ENCODE assay signal across 8 cellular contexts in genomic region chr19:44770550-44771257, GRCh38. TPM values are rescaled to one million over a fixed set of nuclear protein-coding genes. Genes with fewer than 3 reads are reported as not detected.
A peak's percentile ranks its signal among the peaks of the same experiment; 100 is the strongest.
DNase-seq lines count a peak whose midpoint lies in the region; ATAC-seq and TF ChIP-seq lines count a peak whose summit lies in the region.

No MANE protein-coding gene starts in this region.

- no peak overlapping the region for H3K27ac ChIP-seq in CD4-positive, alpha-beta memory T cell (ENCODE audit: low read depth, low read length)
- H3K27ac ChIP-seq in lower lobe of right lung, result no peak overlapping the region

- intact Hi-C loops in CD4-positive, alpha-beta memory T cell (cut with micrococcal nuclease), result loop anchor here (1.0 kb wide), 6 partner anchors 17 to 116 kb away; no protein-coding TSS in a partner anchor
- intact Hi-C loops in lower lobe of right lung (cut with DNase I), result loop anchor here (5.0 kb wide), 1 partner anchor 48 kb away; no protein-coding TSS in a partner anchor

- peak; percentile 95 to 99 (median 97) for DNase-seq in CD4-positive, alpha-beta memory T cell
- DNase-seq in NCI-H774 (lab: John Stamatoyannopoulos, UW), result peak; percentile 93
- peak; percentile 98 to 99 for DNase-seq in activated CD4-positive, alpha-beta T cell treated with anti-CD3 and anti-CD28 coated beads, Interleukin-2, amount 50 U/mL, for 24 hours (ENCODE audit: low read depth in 1 of 2, low spot score in 1 of 2)
- peak; percentile 88 to 94 for DNase-seq in dermis microvascular lymphatic vessel endothelial cell (ENCODE audit: low read depth in 2 of 2)
- DNase-seq in lower lobe of right lung, result peak; percentile 97
- peak; percentile 98 for DNase-seq in stimulated activated CD8-positive, alpha-beta memory T cell treated with anti-CD3 and anti-CD28 coated beads, Interleukin-12 subunit alpha, Interleukin-12 subunit beta, amount 100 ng/mL, for 1 hour (ENCODE audit: low read depth)

- CTCF ChIA-PET in CD4-positive, alpha-beta memory T cell (lab: Charles Lee; ENCODE audit: partially characterized antibody), result interaction anchor here (0.6 to 17.0 kb wide), 16 partner anchors 8 to 159 kb away, joined by 3 to 545 read pairs (median 8); no protein-coding TSS in a partner anchor

- POLR2A ChIA-PET in CD4-positive, alpha-beta memory T cell (lab: Charles Lee; ENCODE audit: partially characterized antibody), result interaction anchor here (0.8 to 4.5 kb wide), 8 partner anchors 17 to 81 kb away, joined by 3 to 71 read pairs (median 4); no protein-coding TSS in a partner anchor

- H3K4me3 Mint-ChIP-seq in CD4-positive, alpha-beta memory T cell, result peak overlapping the region; percentile 49 to 79 (median 70)

- peak; percentile 81 for TF ChIP-seq CTCF in lower lobe of right lung (IDR thresholded peaks at IDR 0.05)

- H3K4me1 ChIP-seq in CD4-positive, alpha-beta memory T cell (ENCODE audit: insufficient read depth, low read length), result peaks cover 23% of the 10 kb centered on the region
- H3K4me1 ChIP-seq in lower lobe of right lung, result peaks cover 20% of the 10 kb centered on the region

- H3K27me3 Mint-ChIP-seq in CD4-positive, alpha-beta memory T cell, result no peaks in the 10 kb centered on the region

- ATAC-seq in GM19463 (IDR thresholded peaks at IDR 0.05; ENCODE audit: unreplicated experiment) (peak; percentile 93), HG03571 (IDR thresholded peaks at IDR 0.05; ENCODE audit: unreplicated experiment) (peak; percentile 89), lower lobe of right lung (peak; percentile 100)

- no peaks in the 10 kb centered on the region for H3K27me3 ChIP-seq in CD4-positive, alpha-beta memory T cell (ENCODE audit: insufficient read depth, low read length)
- H3K27me3 ChIP-seq in lower lobe of right lung (ENCODE audit: low read depth), result no peaks in the 10 kb centered on the region

- no peak overlapping the region for H3K4me3 ChIP-seq in CD4-positive, alpha-beta memory T cell (ENCODE audit: low read length in 2 of 2)
- no peak overlapping the region for H3K4me3 ChIP-seq in lower lobe of right lung

- peaks cover 0 to 2% (median 0%) of the 10 kb centered on the region in 8 donors for H3K9me3 Mint-ChIP-seq in CD4-positive, alpha-beta memory T cell

- no peaks in the 10 kb centered on the region for H3K36me3 ChIP-seq in CD4-positive, alpha-beta memory T cell (ENCODE audit: insufficient read depth, low read length)
- H3K36me3 ChIP-seq in lower lobe of right lung, result no peaks in the 10 kb centered on the region

- H3K9me3 ChIP-seq in CD4-positive, alpha-beta memory T cell (ENCODE audit: control insufficient read depth in 1 of 2, low read length in 2 of 2), result no peaks in the 10 kb centered on the region
- H3K9me3 ChIP-seq in lower lobe of right lung, result no peaks in the 10 kb centered on the region

- peak overlapping the region; percentile 79 to 97 (median 93) for H3K27ac Mint-ChIP-seq in CD4-positive, alpha-beta memory T cell

- H3K36me3 Mint-ChIP-seq in CD4-positive, alpha-beta memory T cell, result no peaks in the 10 kb centered on the region

- H3K4me1 Mint-ChIP-seq in CD4-positive, alpha-beta memory T cell, result peaks cover 16 to 32% (median 28%) of the 10 kb centered on the region in 4 donors

RNA-seq across cellular contexts. Expression of gene CBLC, which starts 7.0 kb away (rescaled TPM):
- not detected for total RNA-seq in CD4-positive, alpha-beta memory T cell
- not detected for polyA plus RNA-seq in CD4-positive, alpha-beta memory T cell
- total RNA-seq in dermis microvascular lymphatic vessel endothelial cell, result 0.13 TPM in 1 of 2 replicates, not detected in the other
- 2.3 TPM for total RNA-seq in lower lobe of right lung

RNA-seq across cellular contexts. Expression of gene BCL3, which starts 22.2 kb away (rescaled TPM):
- total RNA-seq in CD4-positive, alpha-beta memory T cell, result 10 to 100 TPM; 10.9 to 11.8 TPM
- polyA plus RNA-seq in CD4-positive, alpha-beta memory T cell, result 10 to 100 TPM in 1 of 2 donors, 1 to 10 TPM in 1; 3.9 to 15.0 TPM
- total RNA-seq in dermis microvascular lymphatic vessel endothelial cell (1.4 and 3.8 TPM in 2 replicates), lower lobe of right lung (41.0 TPM)

RNA-seq across cellular contexts. Expression of gene BCAM, which starts 38.2 kb away (rescaled TPM):
- not detected for total RNA-seq in CD4-positive, alpha-beta memory T cell
- polyA plus RNA-seq in CD4-positive, alpha-beta memory T cell, result not detected
- total RNA-seq in dermis microvascular lymphatic vessel endothelial cell (14.9 and 40.6 TPM in 2 replicates), lower lobe of right lung (205 TPM)

Comparison
In these comparisons a context has a peak if more than half of its experiments do, and no peak if none do; other contexts are left out.
1. RNA of gene BCAM, which starts 38.2 kb away (total RNA-seq): 205 TPM in lower lobe of right lung (single experiment) and 14.9 to 40.6 TPM in dermis microvascular lymphatic vessel endothelial cell; not detected in CD4-positive, alpha-beta memory T cell; every median in the first group is over 10 times any median in the second.
2. Peak in every context shown above with its lines, with median percentiles within 50 percentile points of each other: DNase-seq and ATAC-seq.